ENCODE assay signal across 14 cellular contexts in the genomic region with DNA sequence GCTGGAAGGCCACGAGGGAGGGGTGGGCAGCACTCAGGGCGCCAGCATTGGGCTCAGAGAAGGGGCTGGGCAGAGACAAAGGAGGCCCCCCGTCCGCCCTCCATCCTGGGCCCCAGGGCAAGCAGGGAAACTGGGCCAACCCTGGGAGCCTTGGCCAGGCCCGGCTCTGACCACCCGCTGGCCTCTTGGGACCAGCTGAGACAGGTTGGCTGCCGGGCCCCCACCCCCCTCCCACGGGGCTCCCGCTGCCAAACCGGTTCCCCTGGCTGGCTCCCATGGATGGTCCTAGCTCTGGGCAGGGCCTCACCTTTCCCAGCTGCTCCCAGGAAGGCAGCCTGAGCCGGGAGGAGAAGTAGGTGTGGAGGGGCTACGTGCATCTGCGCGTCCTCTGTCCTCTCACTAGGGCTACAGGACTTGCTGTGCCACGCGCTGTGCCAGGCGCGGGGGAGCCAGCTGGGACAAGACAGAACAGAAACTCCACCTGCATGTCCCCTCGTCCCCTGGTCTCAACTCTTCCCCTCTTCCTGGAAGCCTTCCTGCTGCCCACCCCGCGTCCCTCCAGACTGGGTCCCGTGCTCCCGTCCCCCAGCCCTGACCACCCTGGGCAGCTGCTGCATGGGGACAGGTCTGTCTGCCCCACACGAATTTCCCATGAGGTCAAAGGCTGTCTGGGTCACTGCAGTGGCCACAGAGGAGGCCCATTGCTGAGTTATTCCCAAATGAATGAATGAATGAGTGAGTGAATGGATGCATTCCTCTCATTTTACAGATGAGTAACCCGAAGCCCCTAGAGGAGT. TPM values are rescaled to one million over a fixed set of nuclear protein-coding genes. Genes with fewer than 3 reads are reported as not detected.
DNase-seq lines count a peak whose midpoint lies in the region; ATAC-seq, FAIRE-seq and TF ChIP-seq lines count a peak whose summit lies in the region.
"Had no signal": no experiment of that assay in that cellular context is flagged by ENCODE, and none has a peak within 500 bp of the region (broad histone marks: within the 10 kb centered on the region; RNA-seq: fewer than 3 reads in every experiment).

No MANE protein-coding gene starts in this region.

- no peak for TF ChIP-seq CTCF in HCT116 (IDR thresholded peaks at IDR 0.05 in 2 of 3, conservative IDR thresholded peaks at IDR 0.05 in 1 of 3; ENCODE audit: borderline replicate concordance in 1 of 3, insufficient read depth in 1 of 3, low read depth in 2 of 3, low read length in 2 of 3)
- TF ChIP-seq CTCF in RWPE2 (IDR thresholded peaks at IDR 0.05; ENCODE audit: poor library complexity, severe bottlenecking) = no peak
- TF ChIP-seq CTCF in kidney (IDR thresholded peaks at IDR 0.05; ENCODE audit: borderline replicate concordance, extremely low read depth, insufficient read depth) = no peak
- TF ChIP-seq CTCF in suprapubic skin (IDR thresholded peaks at IDR 0.05) = no peak

- H3K79me2 ChIP-seq in HCT116 (ENCODE audit: insufficient read depth, low read length) = peaks cover 28% of the 10 kb centered on the region; the same call in 1 of the 2 replicates

- TF ChIP-seq RAD21 in HCT116 (IDR thresholded peaks at IDR 0.05; ENCODE audit: low read depth) = no peak

- POLR2A ChIA-PET in HCT116 (lab: Charles Lee) = no interaction called here
- POLR2A ChIA-PET in T-cell (lab: Charles Lee) = no interaction called here

- no peaks in the 10 kb centered on the region for H3K27me3 Mint-ChIP-seq in T-cell
- H3K27me3 Mint-ChIP-seq: activated T-helper 17 cell treated with anti-CD3 and anti-CD28 coated beads, Interleukin-2, amount 50 U/mL, for 72 hours had no signal

- H3K9me3 ChIP-seq in HCT116 (ENCODE audit: control insufficient read depth in 1 of 2, insufficient read depth in 1 of 2, low read depth in 1 of 2, low read length in 2 of 2) (no peaks in the 10 kb centered on the region), RWPE2 (ENCODE audit: severe bottlenecking) (no peaks in the 10 kb centered on the region), kidney (ENCODE audit: control insufficient read depth in 1 of 2, low read length in 2 of 2) (no peaks in the 10 kb centered on the region), suprapubic skin (no peaks in the 10 kb centered on the region)
- H3K9me3 ChIP-seq: SJCRH30 had no signal

- peaks cover 16 to 22% of the 10 kb centered on the region in 2 experiments; a peak in 3 of 4 replicates for H3K4me1 ChIP-seq in HCT116 (ENCODE audit: control insufficient read depth in 1 of 2, insufficient read depth in 2 of 2, low read length in 2 of 2)
- peaks cover 17% of the 10 kb centered on the region for H3K4me1 ChIP-seq in RWPE2 (ENCODE audit: insufficient read depth, poor library complexity, severe bottlenecking)
- peaks cover 10 to 31% of the 10 kb centered on the region in 2 donors for H3K4me1 ChIP-seq in kidney (ENCODE audit: control insufficient read depth in 1 of 2, insufficient read depth in 1 of 2, low read depth in 1 of 2, low read length in 2 of 2)
- H3K4me1 ChIP-seq in suprapubic skin = peaks cover 40% of the 10 kb centered on the region
- H3K4me1 ChIP-seq: SJCRH30 had no signal

- H3K9me3 Mint-ChIP-seq in T-cell = no peaks in the 10 kb centered on the region
- H3K9me3 Mint-ChIP-seq: activated T-helper 17 cell treated with anti-CD3 and anti-CD28 coated beads, Interleukin-2, amount 50 U/mL, for 72 hours had no signal

- H3K4me2 ChIP-seq in HCT116 (ENCODE audit: low read length) = peak overlapping the region; percentile 17; the same call in 1 of the 2 replicates

- H2AFZ ChIP-seq in HCT116 (ENCODE audit: low read depth, low read length, poor library complexity, severe bottlenecking) = no peak overlapping the region

- no peaks in the 10 kb centered on the region for H3K27me3 ChIP-seq in HCT116 (ENCODE audit: insufficient read depth, low read length)
- no peaks in the 10 kb centered on the region for H3K27me3 ChIP-seq in RWPE2 (ENCODE audit: insufficient read depth, poor library complexity, severe bottlenecking)
- no peaks in the 10 kb centered on the region for H3K27me3 ChIP-seq in suprapubic skin
- H3K27me3 ChIP-seq: SJCRH30 had no signal

- FAIRE-seq in kidney (lab: Jason Lieb, UNC) = no peak

- RAD21 ChIA-PET in HCT116 (lab: Charles Lee; ENCODE audit: low non-redundant PET in 1 of 2, low total read pairs in 2 of 2, uncharacterized antibody in 2 of 2, unreplicated experiment in 2 of 2) = no interaction called here

- no peak overlapping the region for H3K9ac ChIP-seq in HCT116 (ENCODE audit: low read length)
- H3K9ac ChIP-seq in kidney (ENCODE audit: low read length in 2 of 2) = peak overlapping the region in 1 of 2 donors; percentile 19

- DNase-seq in HCT116 (ENCODE audit: low read depth, low spot score) (no peak), RWPE2 (ENCODE audit: low spot score) (peak; percentile 82), kidney (peak; percentile 93), suprapubic skin (ENCODE audit: low spot score in 2 of 2) (no peak), T-cell (no peak), left ventricle myocardium superior (no peak)
- DNase-seq: activated CD4-positive, CD25-positive, alpha-beta regulatory T cell treated with anti-CD3 and anti-CD28 coated beads, Interleukin-2, amount 50 U/mL, for 72 hours; KG1; stimulated activated CD4-positive, alpha-beta T cell treated with anti-CD3 and anti-CD28 coated beads, Interleukin-15, amount 100 ng/mL, for 24 hours had no signal

- intact Hi-C loops in HCT116 (cut with micrococcal nuclease) (no loop called here), kidney (cut with DNase I) (no loop called here), left ventricle myocardium superior (cut with micrococcal nuclease) (no loop called here)

- H3K4me3 ChIP-seq in HCT116 (replicated peaks in 1 of 2; ENCODE audit: low read depth in 1 of 2, low read length in 2 of 2) (no peak overlapping the region), RWPE2 (ENCODE audit: severe bottlenecking) (no peak overlapping the region), kidney (ENCODE audit: low read length in 2 of 2) (no peak overlapping the region), suprapubic skin (peak overlapping the region; percentile 23)
- H3K4me3 ChIP-seq: SJCRH30 had no signal

- H4K20me1 ChIP-seq in HCT116 (ENCODE audit: insufficient read depth) = no peaks in the 10 kb centered on the region

- H3K9me2 ChIP-seq in HCT116 (ENCODE audit: insufficient read depth) = no peaks in the 10 kb centered on the region

- H3K4me3 Mint-ChIP-seq in T-cell = no peak overlapping the region
- H3K4me3 Mint-ChIP-seq: activated T-helper 17 cell treated with anti-CD3 and anti-CD28 coated beads, Interleukin-2, amount 50 U/mL, for 72 hours had no signal

- peaks cover 8% of the 10 kb centered on the region for H3K36me3 Mint-ChIP-seq in T-cell

- H3K27ac ChIP-seq in HCT116 (ENCODE audit: low read depth, low read length) = peak overlapping the region; percentile 29; the same call in 1 of the 2 replicates
- peak overlapping the region; percentile 54 for H3K27ac ChIP-seq in RWPE2 (ENCODE audit: poor library complexity, severe bottlenecking)
- H3K27ac ChIP-seq in kidney (ENCODE audit: low read depth in 2 of 2, low read length in 2 of 2) = peak overlapping the region; percentile 83 to 87
- peak overlapping the region; percentile 83 for H3K27ac ChIP-seq in suprapubic skin
- H3K27ac ChIP-seq: SJCRH30 had no signal

- 54% methylated on average over 15 of the region's 25 CpGs for whole genome bisulfite sequencing in suprapubic skin

- TF ChIP-seq EP300 in suprapubic skin (IDR thresholded peaks at IDR 0.05) = no peak

- TF ChIP-seq POLR2A in HCT116 (IDR thresholded peaks at IDR 0.05; ENCODE audit: borderline replicate concordance, extremely low read depth, insufficient read depth, insufficient read length) (no peak), suprapubic skin (IDR thresholded peaks at IDR 0.05) (no peak)

- no TSS peak for BruUV-seq in HCT116 (replicated peaks; lab: Mats Ljungman, UMichigan)

- ATAC-seq in HCT116 = peak; percentile 46; the same call in 1 of the 2 replicates
- ATAC-seq in RWPE2 (ENCODE audit: low read depth) = peak; percentile 71
- no peak for ATAC-seq in GM19397 (IDR thresholded peaks at IDR 0.05; ENCODE audit: unreplicated experiment)
- ATAC-seq in T-cell (replicated peaks in 1 of 4) = no peak
- no peak for ATAC-seq in left ventricle myocardium superior
- ATAC-seq: activated T-helper 17 cell treated with anti-CD3 and anti-CD28 coated beads, Interleukin-2, amount 50 U/mL, for 72 hours had no signal

- H3K4me1 Mint-ChIP-seq in T-cell = peaks cover 0 to 3% (median 1%) of the 10 kb centered on the region in 3 donors

- H3K36me3 ChIP-seq in HCT116 (ENCODE audit: control insufficient read depth in 1 of 2, insufficient read depth in 2 of 2, low read length in 2 of 2) (peaks cover 0 to 5% of the 10 kb centered on the region in 2 experiments; a peak in 1 of 4 replicates), RWPE2 (ENCODE audit: low read depth) (no peaks in the 10 kb centered on the region; the same call in 1 of the 2 replicates), kidney (ENCODE audit: control insufficient read depth in 1 of 2, insufficient read depth in 2 of 2, low read length in 2 of 2) (peaks cover 5 to 6% of the 10 kb centered on the region in 2 donors), suprapubic skin (peaks cover 36% of the 10 kb centered on the region)
- H3K36me3 ChIP-seq: SJCRH30 had no signal

- CTCF ChIA-PET in HCT116 (lab: Charles Lee) = no interaction called here
- CTCF ChIA-PET in T-cell (lab: Charles Lee) = interaction anchor here in 1 of 2 donors (0.7 kb wide), 1 partner anchor 1317 kb away, joined by 4 read pairs; no protein-coding TSS in a partner anchor

- H3K27ac Mint-ChIP-seq in T-cell = no peak overlapping the region

TF ChIP-seq in HCT116, 20 proteins besides CTCF, POLR2A, EP300 and RAD21 (continues in another document):
- TF ChIP-seq MAX (IDR thresholded peaks at IDR 0.05) = no peak

RNA-seq across cellular contexts. Expression of gene NCCRP1, which starts 29.1 kb away (rescaled TPM):
- total RNA-seq in HCT116 (2021; ENCODE audit: unreplicated experiment) (0.12 TPM), kidney (0.60 TPM), suprapubic skin (100 to 1,000 TPM in 3 of 4 donors, 10 to 100 TPM in 1; 32.7 to 420 (median 277) TPM), T-cell (under 1 TPM in 3 of 5 donors, not detected in 2; 0.23 to 0.46 (median 0.41) TPM), left ventricle myocardium superior (not detected)
- polyA plus RNA-seq in HCT116 (2012) = 0.04 TPM in 1 of 2 replicates, not detected in the other
- polyA plus RNA-seq in kidney (ENCODE audit: insufficient read depth, low read depth, low replicate concordance) = 5.5 TPM
- total RNA-seq: activated T-helper 17 cell treated with anti-CD3 and anti-CD28 coated beads, Interleukin-2, amount 50 U/mL, for 72 hours; cerebellum; glomerular endothelial cell had no signal

RNA-seq across cellular contexts. Expression of gene SYCN, which starts 36.4 kb away (rescaled TPM):
- total RNA-seq in HCT116 (2021; ENCODE audit: unreplicated experiment) = not detected
- polyA plus RNA-seq in HCT116 (2012) = not detected in 2 replicates
- not detected for total RNA-seq in kidney
- polyA plus RNA-seq in kidney (ENCODE audit: insufficient read depth, low read depth, low replicate concordance) = not detected
- not detected for total RNA-seq in suprapubic skin
- total RNA-seq in T-cell = 1 to 10 TPM in 2 of 5 donors, under 1 TPM in 1, not detected in 2; 0.82 to 1.7 (median 1.1) TPM
- not detected for total RNA-seq in left ventricle myocardium superior
- total RNA-seq: activated T-helper 17 cell treated with anti-CD3 and anti-CD28 coated beads, Interleukin-2, amount 50 U/mL, for 72 hours; cerebellum; glomerular endothelial cell; SJCRH30 had no signal

RNA-seq across cellular contexts. Expression of gene PAK4, which starts 42.1 kb away (rescaled TPM):
- total RNA-seq in HCT116 (2021; ENCODE audit: unreplicated experiment) (90.1 TPM), kidney (55.6 TPM), suprapubic skin (10 to 100 TPM; 20.7 to 25.3 (median 23.6) TPM), T-cell (10 to 100 TPM in 3 of 5 donors, 1 to 10 TPM in 2; 8.6 to 16.8 (median 12.9) TPM), left ventricle myocardium superior (17.4 TPM)
- polyA plus RNA-seq in HCT116 (2012) = 76.7 and 78.4 TPM in 2 replicates
- polyA plus RNA-seq in kidney (ENCODE audit: insufficient read depth, low read depth, low replicate concordance) = 52.5 TPM

Comparison
In these comparisons a context has a peak if more than half of its experiments do, and no peak if none do; other contexts are left out.
1. ATAC-seq: peak in HCT116 (single experiment) and RWPE2 (single experiment); none in GM19397 (single experiment), T-cell (0 of 4) and left ventricle myocardium superior (single experiment).
2. DNase-seq: peak in RWPE2 (single experiment) and kidney (single experiment); none in HCT116 (single experiment), suprapubic skin (0 of 2), T-cell (0 of 34) and left ventricle myocardium superior (single experiment).
3. H3K27ac ChIP-seq: peak in every context shown above with its lines; median percentile 85 in kidney; 83 in suprapubic skin; 54 in RWPE2; 29 in HCT116.
4. RNA of gene NCCRP1, which starts 29.1 kb away (total RNA-seq): 32.7 to 420 TPM in suprapubic skin; 0.60 TPM in kidney (single experiment), 0.23 to 0.46 TPM in T-cell, 0.12 TPM in HCT116 (single experiment) and not detected in left ventricle myocardium superior (single experiment); every median in the first group is over 10 times any median in the second.